In genomic region chr7:139384611-139385010, GRCh38 we compare ENCODE assay signal across 2 cellular contexts.
TF ChIP-seq lines count a peak whose summit lies in the region.

No MANE protein-coding gene starts in this region.

TF ChIP-seq in HEK293, 187 proteins besides CTCF, POLR2A, EP300 and RAD21:
- TF ChIP-seq ZNF311 (tag by site-specific recombination; IDR thresholded peaks at IDR 0.05; ENCODE audit: borderline replicate concordance), result no peak
- TF ChIP-seq ZNF121 (tag by site-specific recombination; IDR thresholded peaks at IDR 0.05), result peak; percentile 72; the same call in 1 of the 2 replicates
TF ChIP-seq in HEK293: peak in this region for 1.

TF ChIP-seq in GM12878, 131 proteins besides CTCF, POLR2A, EP300 and RAD21:
- TF ChIP-seq IRF3 (IDR thresholded peaks at IDR 0.05), result no peak
- TF ChIP-seq BACH1 (IDR thresholded peaks at IDR 0.05; ENCODE audit: borderline replicate concordance), result no peak
- TF ChIP-seq YY1 (IDR thresholded peaks at IDR 0.05; ENCODE audit: low read depth, low read length), result no peak
- TF ChIP-seq ATF7 (IDR thresholded peaks at IDR 0.05; ENCODE audit: low read depth), result no peak
- TF ChIP-seq SREBF2 (IDR thresholded peaks at IDR 0.05; ENCODE audit: low read length), result no peak
- no peak for TF ChIP-seq TBL1XR1 (IDR thresholded peaks at IDR 0.05; ENCODE audit: low read depth, low read length)
- TF ChIP-seq MLLT1 (IDR thresholded peaks at IDR 0.05), result no peak
- TF ChIP-seq SRF (IDR thresholded peaks at IDR 0.05; ENCODE audit: low read depth in 2 of 2, low read length in 2 of 2), result no peak
